In the genomic region with DNA sequence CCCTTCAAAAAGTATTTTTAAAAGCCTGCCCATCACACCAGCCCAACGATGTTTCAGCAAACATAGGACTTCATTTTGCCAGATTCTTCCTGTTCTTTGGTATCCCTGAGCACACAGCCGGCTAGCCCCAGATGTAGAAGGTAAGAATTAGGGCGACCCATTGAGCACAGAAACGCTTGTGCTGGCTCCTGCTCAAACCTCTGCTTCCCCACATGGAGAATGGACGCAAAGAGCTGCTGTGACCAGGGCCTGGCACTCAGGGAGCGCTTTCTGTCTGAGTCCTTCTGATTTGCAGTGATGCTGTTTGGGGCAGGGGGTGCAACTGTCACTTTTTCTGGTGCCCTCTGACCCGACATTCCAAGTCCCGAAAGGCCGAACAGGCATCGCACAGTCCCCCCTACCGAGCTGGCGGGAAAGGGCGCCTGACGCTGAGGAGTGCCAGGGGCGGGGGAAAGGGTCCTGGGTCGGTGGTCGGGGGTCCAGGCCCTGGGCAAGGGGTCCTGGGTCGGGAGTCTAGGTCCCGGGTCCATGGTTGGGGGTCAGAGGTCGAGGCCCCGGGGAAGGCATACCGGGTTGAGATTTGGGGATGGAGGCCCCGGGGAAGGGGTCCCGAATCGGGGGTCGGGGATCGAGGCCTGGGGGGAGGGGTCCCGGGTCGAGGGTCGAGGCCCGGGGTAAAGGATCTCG, we compare ENCODE assay signal across 9 cellular contexts. TPM values are rescaled to one million over a fixed set of nuclear protein-coding genes. Genes with fewer than 3 reads are reported as not detected.
DNase-seq lines count a peak whose midpoint lies in the region; TF ChIP-seq lines count a peak whose summit lies in the region.
"Had no signal": no experiment of that assay in that cellular context is flagged by ENCODE, and none has a peak within 500 bp of the region (broad histone marks: within the 10 kb centered on the region; RNA-seq: fewer than 3 reads in every experiment).

No MANE protein-coding gene starts in this region.

- H3K4me3 ChIP-seq in SU-DHL-6 (ENCODE audit: insufficient read depth, low read length, poor library complexity, severe bottlenecking) (peak overlapping the region; percentile 98), fibroblast of pulmonary artery (replicated peaks; ENCODE audit: low read depth, low read length) (peak overlapping the region; percentile 94)

- H3K36me3 Mint-ChIP-seq in Calu3 (ENCODE audit: insufficient read depth, unreplicated experiment), result peaks cover 79% of the 10 kb centered on the region
- peaks cover 26% of the 10 kb centered on the region for H3K36me3 Mint-ChIP-seq in progenitor cell of endocrine pancreas (ENCODE audit: insufficient read depth)

- CTCF ChIA-PET in Calu3 (lab: Charles Lee), result interaction anchor here (0.6 kb wide), 1 partner anchor 159 kb away, joined by 9 read pairs; no protein-coding TSS in a partner anchor

- H3K27ac Mint-ChIP-seq in Calu3 (ENCODE audit: unreplicated experiment) (peak overlapping the region; percentile 18), progenitor cell of endocrine pancreas (peak overlapping the region; percentile 73)

- TF ChIP-seq CTCF in Calu3 (IDR thresholded peaks at IDR 0.05; ENCODE audit: unreplicated experiment) (no peak), SU-DHL-6 (IDR thresholded peaks at IDR 0.05; ENCODE audit: insufficient read depth, low read length, poor library complexity, severe bottlenecking) (no peak), fibroblast of pulmonary artery (IDR thresholded peaks at IDR 0.05; ENCODE audit: low read length, missing control alignments) (no peak), progenitor cell of endocrine pancreas (IDR thresholded peaks at IDR 0.05; ENCODE audit: unreplicated experiment) (no peak)

- no peaks in the 10 kb centered on the region for H3K9me3 Mint-ChIP-seq in Calu3 (ENCODE audit: low read depth, unreplicated experiment)
- no peaks in the 10 kb centered on the region for H3K9me3 Mint-ChIP-seq in progenitor cell of endocrine pancreas (ENCODE audit: low read depth)

- intact Hi-C loops in Calu3 (cut with micrococcal nuclease; ENCODE audit: unreplicated experiment), result no loop called here

- H3K9ac ChIP-seq in SU-DHL-6 (ENCODE audit: low read length), result peak overlapping the region; percentile 96

- no peaks in the 10 kb centered on the region; the same call in 1 of the 2 replicates for H4K20me1 ChIP-seq in SU-DHL-6 (ENCODE audit: low read depth, low read length)

- DNase-seq in Calu3, result no peak
- no peak for DNase-seq in fibroblast of pulmonary artery (ENCODE audit: low read depth)
- no peak for DNase-seq in progenitor cell of endocrine pancreas (ENCODE audit: low spot score, unreplicated experiment)
- no peak for DNase-seq in cerebellar cortex (ENCODE audit: low spot score)
- DNase-seq in COR-L47 (lab: John Stamatoyannopoulos, UW), result no peak
- no peak for DNase-seq in NCI-H1436 (lab: John Stamatoyannopoulos, UW)
- no peak for DNase-seq in foreskin melanocyte
- DNase-seq: kidney glomerular epithelial cell had no signal

- H3K79me2 ChIP-seq in SU-DHL-6 (ENCODE audit: insufficient read depth, low read length), result peaks cover 67% of the 10 kb centered on the region

- no peak overlapping the region for H3K27ac ChIP-seq in SU-DHL-6 (ENCODE audit: low read depth, low read length)

- no peak overlapping the region for H2AFZ ChIP-seq in SU-DHL-6 (ENCODE audit: low read depth, low read length, severe bottlenecking)

- no peaks in the 10 kb centered on the region for H3K27me3 ChIP-seq in SU-DHL-6 (ENCODE audit: low read length)

- peak overlapping the region; percentile 98 for H3K4me3 Mint-ChIP-seq in Calu3 (ENCODE audit: low read depth, unreplicated experiment)
- H3K4me3 Mint-ChIP-seq in progenitor cell of endocrine pancreas (ENCODE audit: low read depth), result peak overlapping the region; percentile 87

- no peaks in the 10 kb centered on the region for H3F3A ChIP-seq in SU-DHL-6 (ENCODE audit: insufficient read depth)

- H3K27me3 Mint-ChIP-seq in Calu3 (ENCODE audit: unreplicated experiment) (no peaks in the 10 kb centered on the region), progenitor cell of endocrine pancreas (no peaks in the 10 kb centered on the region)

- peak overlapping the region; percentile 90 for H3K4me2 ChIP-seq in SU-DHL-6 (ENCODE audit: low read depth, low read length, poor library complexity, severe bottlenecking)

- H3K4me1 Mint-ChIP-seq in Calu3 (ENCODE audit: low read depth, unreplicated experiment) (peaks cover 20% of the 10 kb centered on the region), progenitor cell of endocrine pancreas (ENCODE audit: low read depth) (peaks cover 6% of the 10 kb centered on the region)

- TSS peak; percentile 55 for BruUV-seq in Calu3 (replicated peaks; lab: Mats Ljungman, UMichigan)

- peaks cover 1% of the 10 kb centered on the region; the same call in 1 of the 2 replicates for H3K36me3 ChIP-seq in SU-DHL-6 (ENCODE audit: low read length)

- no peaks in the 10 kb centered on the region for H3K9me3 ChIP-seq in SU-DHL-6 (ENCODE audit: insufficient read depth, low read length)

- H3K9me2 ChIP-seq in SU-DHL-6 (replicated peaks; ENCODE audit: insufficient read depth, low read length), result no peaks in the 10 kb centered on the region

RNA-seq across cellular contexts. Expression of gene CHMP1A, which starts 0.9 kb away (rescaled TPM):
- total RNA-seq in Calu3 (2022) (132 and 135 TPM in 2 replicates), progenitor cell of endocrine pancreas (96.5 and 105 TPM in 2 replicates)

RNA-seq across cellular contexts. Expression of gene SPATA33, which starts 1.1 kb away (rescaled TPM):
- total RNA-seq in Calu3 (2022), result 23.5 and 27.3 TPM in 2 replicates
- 33.4 and 38.4 TPM in 2 replicates for total RNA-seq in progenitor cell of endocrine pancreas

RNA-seq across cellular contexts. Expression of gene CDK10, which starts 29.9 kb away (rescaled TPM):
- total RNA-seq in Calu3 (2022), result 102 and 106 TPM in 2 replicates
- total RNA-seq in progenitor cell of endocrine pancreas, result 183 and 192 TPM in 2 replicates

RNA-seq across cellular contexts. Expression of gene DPEP1, which starts 43.1 kb away (rescaled TPM):
- total RNA-seq in Calu3 (2022) (not detected in 2 replicates), progenitor cell of endocrine pancreas (29.6 and 36.3 TPM in 2 replicates)

RNA-seq across cellular contexts. Expression of gene SPATA2L, which starts 44.9 kb away (rescaled TPM):
- total RNA-seq in Calu3 (2022) (20.7 and 23.6 TPM in 2 replicates), progenitor cell of endocrine pancreas (14.0 and 15.5 TPM in 2 replicates)
